Comparison of ENCODE assay signal across 27 cellular contexts in the genomic region with DNA sequence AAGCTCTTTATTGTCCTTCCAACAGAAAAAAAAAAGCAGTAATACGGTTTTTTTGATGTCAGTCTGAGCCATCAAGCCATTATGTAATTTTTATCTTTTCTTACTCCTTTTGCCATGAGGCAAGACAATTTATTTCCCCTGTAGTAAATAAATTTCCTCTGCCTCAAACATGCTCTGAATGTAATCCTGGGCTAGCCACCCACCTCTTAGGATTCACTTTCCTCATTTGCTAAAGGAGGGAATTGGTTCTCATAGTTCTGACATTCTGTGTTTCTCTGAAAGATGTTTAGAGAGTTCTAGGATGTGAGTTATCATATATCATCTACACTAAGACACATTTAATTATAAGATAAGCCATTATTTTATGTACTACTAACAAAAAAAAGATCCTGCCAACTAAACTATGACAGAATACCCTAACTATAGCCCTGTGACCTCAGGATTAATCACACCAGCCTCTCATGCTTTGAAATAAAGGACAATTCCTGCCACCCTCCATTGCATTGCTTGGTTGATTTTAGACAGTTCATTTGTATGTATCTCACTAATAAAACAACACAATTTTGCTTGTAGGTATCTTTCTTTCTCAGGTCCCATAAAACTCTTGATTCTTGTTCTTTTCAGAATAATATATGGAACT.
"Had no signal": no experiment of that assay in that cellular context is flagged by ENCODE, and none has a peak within 500 bp of the region (broad histone marks: within the 10 kb centered on the region; RNA-seq: fewer than 3 reads in every experiment).

No MANE protein-coding gene starts in this region.

- H3K27me3 Mint-ChIP-seq: activated CD4-positive, alpha-beta memory T cell treated with anti-CD3 and anti-CD28 coated beads for 36 hours; activated naive CD4-positive, alpha-beta T cell treated with anti-CD3 and anti-CD28 coated beads, Interleukin-2, amount 10 ng/mL, durations not matched to agents 7 days and 5 days; stimulated activated naive CD8-positive, alpha-beta T cell treated with anti-CD3 and anti-CD28 coated beads, Interleukin-15, Interleukin-2, amounts not matched to agents 100 ng/mL and 50 ng/mL, for 24 hours had no signal

- H3K36me3 Mint-ChIP-seq: activated CD4-positive, alpha-beta memory T cell treated with anti-CD3 and anti-CD28 coated beads for 36 hours; activated naive CD4-positive, alpha-beta T cell treated with anti-CD3 and anti-CD28 coated beads, Interleukin-2, amount 10 ng/mL, durations not matched to agents 7 days and 5 days; mesothelial cell of epicardium; natural killer cell; WTC11 had no signal

- H3K9me3 Mint-ChIP-seq: activated CD4-positive, alpha-beta memory T cell treated with anti-CD3 and anti-CD28 coated beads for 36 hours; activated naive CD4-positive, alpha-beta T cell treated with anti-CD3 and anti-CD28 coated beads, Interleukin-2, amount 10 ng/mL, durations not matched to agents 7 days and 5 days; mesothelial cell of epicardium; natural killer cell; stimulated activated naive CD8-positive, alpha-beta T cell treated with anti-CD3 and anti-CD28 coated beads, Interleukin-15, Interleukin-2, amounts not matched to agents 100 ng/mL and 50 ng/mL, for 24 hours; WTC11 had no signal

- DNase-seq: activated CD4-positive, alpha-beta memory T cell treated with anti-CD3 and anti-CD28 coated beads for 36 hours; activated CD4-positive, alpha-beta T cell treated with anti-CD3 and anti-CD28 coated beads for 4 hours; activated effector memory CD4-positive, alpha-beta T cell treated with anti-CD3 and anti-CD28 coated beads, Interleukin-2, amount 50 U/mL, for 16 hours; activated naive CD4-positive, alpha-beta T cell treated with anti-CD3 and anti-CD28 coated beads, Interleukin-2, amount 10 ng/mL, durations not matched to agents 7 days and 5 days; activated T-cell treated with anti-CD3 and anti-CD28 coated beads, Interleukin-2, amount 50 U/mL, for 48 hours; aorta; brain microvascular endothelial cell; central memory CD4-positive, alpha-beta T cell; effector memory CD4-positive, alpha-beta T cell; gastrocnemius medialis; hippocampal formation; kidney glomerular epithelial cell; left ventricle myocardium superior; mammary epithelial cell; natural killer cell; stimulated activated CD4-positive, alpha-beta T cell treated with anti-CD3 and anti-CD28 coated beads, Interleukin-4, amount 100 ng/mL, for 24 hours; T-helper 1 cell; transverse colon had no signal

- H3K27me3 ChIP-seq: brain microvascular endothelial cell, esophagus muscularis mucosa, gastrocnemius medialis, transverse colon had no signal

- H3K27ac ChIP-seq: brain microvascular endothelial cell, esophagus muscularis mucosa, gastrocnemius medialis, prostate gland, transverse colon had no signal

- H3K4me3 Mint-ChIP-seq: activated CD4-positive, alpha-beta memory T cell treated with anti-CD3 and anti-CD28 coated beads for 36 hours; activated naive CD4-positive, alpha-beta T cell treated with anti-CD3 and anti-CD28 coated beads, Interleukin-2, amount 10 ng/mL, durations not matched to agents 7 days and 5 days; mesothelial cell of epicardium; natural killer cell; stimulated activated naive CD8-positive, alpha-beta T cell treated with anti-CD3 and anti-CD28 coated beads, Interleukin-15, Interleukin-2, amounts not matched to agents 100 ng/mL and 50 ng/mL, for 24 hours; WTC11 had no signal

- H3K4me1 ChIP-seq: prostate gland had no signal

- ATAC-seq: gastrocnemius medialis, left ventricle myocardium superior, natural killer cell, WTC11 had no signal

- FAIRE-seq: colon, endothelial cell of umbilical vein, TTC549, urothelium cell line had no signal

- H3K36me3 ChIP-seq: brain microvascular endothelial cell, esophagus muscularis mucosa, gastrocnemius medialis, prostate gland, transverse colon had no signal

- H3K4me1 Mint-ChIP-seq: WTC11 had no signal

- H3K27ac Mint-ChIP-seq: activated CD4-positive, alpha-beta memory T cell treated with anti-CD3 and anti-CD28 coated beads for 36 hours; activated naive CD4-positive, alpha-beta T cell treated with anti-CD3 and anti-CD28 coated beads, Interleukin-2, amount 10 ng/mL, durations not matched to agents 7 days and 5 days; mesothelial cell of epicardium; natural killer cell; stimulated activated naive CD8-positive, alpha-beta T cell treated with anti-CD3 and anti-CD28 coated beads, Interleukin-15, Interleukin-2, amounts not matched to agents 100 ng/mL and 50 ng/mL, for 24 hours; WTC11 had no signal

- H3K9me3 ChIP-seq: esophagus muscularis mucosa, gastrocnemius medialis, prostate gland, transverse colon had no signal

- H3K4me3 ChIP-seq: esophagus muscularis mucosa, gastrocnemius medialis, prostate gland, transverse colon had no signal
